8 cellular contexts compared by ENCODE assay signal in the genomic region with DNA sequence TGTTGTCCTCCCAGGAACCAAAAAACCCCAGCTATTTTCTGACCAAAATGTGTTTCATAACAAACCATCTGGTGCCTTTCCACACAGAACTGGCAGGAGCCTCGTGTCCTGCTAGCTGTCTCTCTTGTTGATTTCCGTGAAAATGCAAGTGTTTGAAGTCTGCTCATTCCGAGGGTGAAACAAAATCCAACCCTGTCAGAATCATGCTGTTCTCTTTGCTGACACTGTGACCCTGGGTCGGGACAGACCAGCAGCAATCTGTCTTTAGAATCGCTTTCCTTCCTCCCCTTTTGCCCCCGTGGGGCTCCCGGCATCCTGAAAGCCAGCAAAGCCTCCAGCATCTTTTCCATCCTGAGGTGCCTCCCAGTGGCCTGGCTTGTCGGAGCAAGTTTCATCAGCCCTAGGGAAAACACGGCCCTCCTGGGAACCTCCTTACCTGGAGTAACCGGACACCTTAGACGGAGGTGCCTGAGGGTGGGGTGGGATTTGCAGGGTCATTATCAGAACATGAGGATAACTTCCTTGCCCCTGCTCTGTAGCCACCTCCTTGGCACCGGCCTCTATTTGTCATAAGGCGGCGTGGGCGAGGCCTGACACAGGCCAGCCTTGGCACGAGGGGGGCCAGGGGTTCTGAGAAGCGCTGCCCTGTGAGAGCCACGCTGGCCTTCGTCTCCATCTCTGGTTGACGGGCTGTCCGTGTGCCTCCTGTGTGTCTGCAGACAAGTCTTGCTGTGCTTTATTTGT. TPM values are rescaled to one million over a fixed set of nuclear protein-coding genes. Genes with fewer than 3 reads are reported as not detected.
A peak's percentile ranks its signal among the peaks of the same experiment; 100 is the strongest.
DNase-seq lines count a peak whose midpoint lies in the region; ATAC-seq, FAIRE-seq and TF ChIP-seq lines count a peak whose summit lies in the region.

No MANE protein-coding gene starts in this region.

- DNase-seq in H4 (ENCODE audit: low spot score) (peak; percentile 72), SW480 (ENCODE audit: low spot score) (peak; percentile 78), fibroblast of villous mesenchyme (ENCODE audit: low read depth) (peak; percentile 85), gastrocnemius medialis (peak; percentile 48 to 67), GM19239 (ENCODE audit: insufficient read length, low spot score) (no peak)

- intact Hi-C loops in gastrocnemius medialis (cut with DNase I; ENCODE audit: low total_unique reads), result loop anchor here (5.0 kb wide), 1 partner anchor 129 kb away; no protein-coding TSS in a partner anchor

- peak overlapping the region; percentile 86 to 92 (median 88) for H3K27ac ChIP-seq in gastrocnemius medialis

- no peaks in the 10 kb centered on the region for H3K9me3 ChIP-seq in gastrocnemius medialis

- H3K36me3 ChIP-seq in gastrocnemius medialis, result no peaks in the 10 kb centered on the region

- TF ChIP-seq POLR2A in gastrocnemius medialis (IDR thresholded peaks at IDR 0.05), result no peak

- TF ChIP-seq CTCF in fibroblast of villous mesenchyme (IDR thresholded peaks at IDR 0.05; ENCODE audit: insufficient read depth, low read depth, low read length), result peak; percentile 8
- no peak for TF ChIP-seq CTCF in gastrocnemius medialis (IDR thresholded peaks at IDR 0.05 in 4 of 5, conservative IDR thresholded peaks at IDR 0.05 in 1 of 5)

- H3K4me3 ChIP-seq in fibroblast of villous mesenchyme (ENCODE audit: low read depth, low read length) (no peak overlapping the region), gastrocnemius medialis (no peak overlapping the region)

- in situ Hi-C loops in gastrocnemius medialis (cut with MboI; ENCODE audit: low sequenced_read_pairs in 4 of 4), result no loop called here

- no peaks in the 10 kb centered on the region for H3K27me3 ChIP-seq in gastrocnemius medialis

- peak; percentile 11 to 22 for ATAC-seq in gastrocnemius medialis
- no peak for ATAC-seq in HG03460 (IDR thresholded peaks at IDR 0.05; ENCODE audit: unreplicated experiment)
- no peak for ATAC-seq in GM21528 (IDR thresholded peaks at IDR 0.05; ENCODE audit: low FRiP score, unreplicated experiment)
- ATAC-seq in HG03095 (IDR thresholded peaks at IDR 0.05; ENCODE audit: unreplicated experiment), result no peak

- peaks cover 49 to 57% of the 10 kb centered on the region in 2 donors for H3K4me1 ChIP-seq in gastrocnemius medialis

- no peak for FAIRE-seq in GM19239 (lab: Jason Lieb, UNC)

RNA-seq across cellular contexts. Expression of a gene that starts 24.9 kb away (rescaled TPM):
- total RNA-seq in H4 (2014; rRNA removed; shearing (Covaris generic)), result 9.5 and 12.5 TPM in 2 replicates
- total RNA-seq in fibroblast of villous mesenchyme, result 18.4 and 24.6 TPM in 2 replicates
- total RNA-seq in gastrocnemius medialis, result 10 to 100 TPM in 3 of 4 donors, 1 to 10 TPM in 1; 10.0 to 17.9 (median 14.2) TPM

RNA-seq across cellular contexts. Expression of a gene that starts 48.3 kb away (rescaled TPM):
- total RNA-seq in H4 (2014; rRNA removed; shearing (Covaris generic)), result 0.95 TPM in 1 of 2 replicates, not detected in the other
- total RNA-seq in fibroblast of villous mesenchyme (3.9 and 5.2 TPM in 2 replicates), gastrocnemius medialis (1 to 10 TPM; 2.0 to 4.4 (median 2.5) TPM)

Comparison
In these comparisons a context has a peak if more than half of its experiments do, and no peak if none do; other contexts are left out.
1. ATAC-seq: peak in gastrocnemius medialis (2 of 2); none in HG03460 (single experiment), GM21528 (single experiment) and HG03095 (single experiment).